8 cellular contexts compared by ENCODE assay signal in the genomic region with DNA sequence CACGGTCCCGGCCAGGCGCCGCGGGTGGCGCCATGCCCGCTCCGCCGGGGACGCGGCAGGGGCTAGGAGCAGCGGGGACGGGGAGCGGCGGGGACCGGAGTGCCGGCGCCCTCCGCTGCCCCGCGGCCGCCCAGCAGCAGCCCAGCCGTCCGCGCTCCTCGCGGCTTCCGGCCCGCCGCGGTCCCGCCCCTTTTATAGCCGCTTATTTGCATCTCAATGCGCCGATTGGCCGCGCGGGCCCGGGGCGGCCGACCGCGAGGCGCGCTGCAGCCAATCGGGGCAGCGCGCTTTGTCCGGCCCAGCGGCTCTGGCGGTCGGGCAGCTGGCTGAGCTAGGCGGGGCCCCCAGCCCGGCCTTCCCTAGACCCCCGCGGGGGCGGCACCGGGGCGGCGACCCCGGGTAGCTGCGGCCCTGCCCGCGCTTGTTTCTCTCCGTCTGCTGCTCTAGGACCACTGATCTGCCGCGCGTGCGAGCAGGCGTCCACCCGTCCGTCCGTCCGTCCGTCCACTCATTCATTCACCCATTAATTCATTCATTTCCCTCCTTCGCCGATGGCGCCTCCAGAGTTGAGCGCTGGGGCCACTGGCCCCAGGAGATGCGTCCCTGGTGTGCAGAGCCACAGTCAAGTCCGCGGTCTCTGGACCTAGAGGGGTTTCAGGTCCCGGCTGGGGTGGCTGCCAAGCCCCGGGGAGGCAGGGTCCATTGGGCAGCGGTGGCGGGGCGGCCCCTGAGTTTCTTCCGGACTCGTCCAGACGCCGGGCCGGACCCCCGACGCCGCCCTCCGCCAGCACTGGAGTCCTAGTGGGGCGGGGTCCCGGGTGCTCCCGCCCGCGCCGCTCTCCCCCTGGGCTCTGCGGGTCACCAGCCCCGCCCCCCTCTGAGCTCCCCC. TPM values are rescaled to one million over a fixed set of nuclear protein-coding genes. Genes with fewer than 3 reads are reported as not detected.
A peak's percentile ranks its signal among the peaks of the same experiment; 100 is the strongest.
DNase-seq lines count a peak whose midpoint lies in the region; ATAC-seq, FAIRE-seq and TF ChIP-seq lines count a peak whose summit lies in the region.

A gene with protein sequence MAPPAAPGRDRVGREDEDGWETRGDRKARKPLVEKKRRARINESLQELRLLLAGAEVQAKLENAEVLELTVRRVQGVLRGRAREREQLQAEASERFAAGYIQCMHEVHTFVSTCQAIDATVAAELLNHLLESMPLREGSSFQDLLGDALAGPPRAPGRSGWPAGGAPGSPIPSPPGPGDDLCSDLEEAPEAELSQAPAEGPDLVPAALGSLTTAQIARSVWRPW (minus strand): TSS at position 167 of the 889 bp plus-strand sequence. CDS start 133 bp downstream, at position 34.

- H3K36me3 ChIP-seq in urinary bladder (ENCODE audit: insufficient read depth): peaks cover 1% of the 10 kb centered on the region

- under 1% methylated on average over 103 of the region's 104 CpGs for WGBS in right cardiac atrium
- under 1% methylated on average over 104 of the region's 104 CpGs for WGBS in urinary bladder

- no peaks in the 10 kb centered on the region for H3K27me3 ChIP-seq in right cardiac atrium (ENCODE audit: control insufficient read depth, insufficient read depth)

- intact Hi-C loops in right cardiac atrium (cut with DNase I): no loop called here

- DNase-seq in GM12891 (ENCODE audit: insufficient read length, low spot score): peak; percentile 96
- peak; percentile 86 for DNase-seq in NCI-H1417 treated with DMSO at 0.1 percent for 48 hours (lab: John Stamatoyannopoulos, UW)
- peak; percentile 85 for DNase-seq in SW480 (ENCODE audit: low spot score)
- DNase-seq in amniotic epithelial cell (ENCODE audit: low read depth): peak; percentile 72
- peak; percentile 91 to 97 (median 95) for DNase-seq in right cardiac atrium
- peak; percentile 88 for DNase-seq in putamen (ENCODE audit: low spot score)

- H3K4me3 ChIP-seq in right cardiac atrium (ENCODE audit: low read length) (peak within 1 kb of the TSS; percentile 42), urinary bladder (ENCODE audit: low read depth, low read length) (peak within 1 kb of the TSS; percentile 68)

- peak; percentile 91 for FAIRE-seq in GM12891 (lab: Jason Lieb, UNC)

- no peaks in the 10 kb centered on the region for H3K9me3 ChIP-seq in right cardiac atrium (ENCODE audit: control insufficient read depth, low read length)

- H3K27ac ChIP-seq in right cardiac atrium (ENCODE audit: low read length) (no peak within 1 kb of the TSS), urinary bladder (ENCODE audit: low read depth) (no peak within 1 kb of the TSS)

- H3K4me1 ChIP-seq in right cardiac atrium (ENCODE audit: control insufficient read depth, insufficient read depth, low read length) (peaks cover 6% of the 10 kb centered on the region), urinary bladder (ENCODE audit: insufficient read depth) (peaks cover 9% of the 10 kb centered on the region)

- peak; percentile 90 for ATAC-seq in HG02759 (IDR thresholded peaks at IDR 0.05; ENCODE audit: unreplicated experiment)
- ATAC-seq in right cardiac atrium: peak; percentile 85 to 86

- TF ChIP-seq POLR2A in GM12891 (IDR thresholded peaks at IDR 0.05; ENCODE audit: low read depth, low read length): no peak

TF ChIP-seq in GM12891, 5 proteins besides CTCF, POLR2A, EP300 and RAD21:
- peak; percentile 63; the same call in 1 of the 2 replicates for TF ChIP-seq POU2F2 (IDR thresholded peaks at IDR 0.05; ENCODE audit: low read depth, low read length)
- no peak for TF ChIP-seq TAF1 (IDR thresholded peaks at IDR 0.05; ENCODE audit: low read depth, low read length)
- TF ChIP-seq PAX5 (IDR thresholded peaks at IDR 0.05; ENCODE audit: insufficient read depth, low read length, severe bottlenecking): no peak

RNA-seq across cellular contexts. Expression of the gene that starts here (rescaled TPM):
- polyA plus RNA-seq in GM12891 (2012; ENCODE audit: low read depth, missing spikeins): 0.56 TPM
- total RNA-seq in right cardiac atrium: 1 to 10 TPM; 3.4 to 6.1 (median 4.6) TPM
- 6.0 TPM for polyA plus RNA-seq in right cardiac atrium
- 3.0 TPM for total RNA-seq in urinary bladder
- polyA plus RNA-seq in urinary bladder: 6.5 TPM
